Comparison of ENCODE assay signal across 1 cellular context in the genomic region with DNA sequence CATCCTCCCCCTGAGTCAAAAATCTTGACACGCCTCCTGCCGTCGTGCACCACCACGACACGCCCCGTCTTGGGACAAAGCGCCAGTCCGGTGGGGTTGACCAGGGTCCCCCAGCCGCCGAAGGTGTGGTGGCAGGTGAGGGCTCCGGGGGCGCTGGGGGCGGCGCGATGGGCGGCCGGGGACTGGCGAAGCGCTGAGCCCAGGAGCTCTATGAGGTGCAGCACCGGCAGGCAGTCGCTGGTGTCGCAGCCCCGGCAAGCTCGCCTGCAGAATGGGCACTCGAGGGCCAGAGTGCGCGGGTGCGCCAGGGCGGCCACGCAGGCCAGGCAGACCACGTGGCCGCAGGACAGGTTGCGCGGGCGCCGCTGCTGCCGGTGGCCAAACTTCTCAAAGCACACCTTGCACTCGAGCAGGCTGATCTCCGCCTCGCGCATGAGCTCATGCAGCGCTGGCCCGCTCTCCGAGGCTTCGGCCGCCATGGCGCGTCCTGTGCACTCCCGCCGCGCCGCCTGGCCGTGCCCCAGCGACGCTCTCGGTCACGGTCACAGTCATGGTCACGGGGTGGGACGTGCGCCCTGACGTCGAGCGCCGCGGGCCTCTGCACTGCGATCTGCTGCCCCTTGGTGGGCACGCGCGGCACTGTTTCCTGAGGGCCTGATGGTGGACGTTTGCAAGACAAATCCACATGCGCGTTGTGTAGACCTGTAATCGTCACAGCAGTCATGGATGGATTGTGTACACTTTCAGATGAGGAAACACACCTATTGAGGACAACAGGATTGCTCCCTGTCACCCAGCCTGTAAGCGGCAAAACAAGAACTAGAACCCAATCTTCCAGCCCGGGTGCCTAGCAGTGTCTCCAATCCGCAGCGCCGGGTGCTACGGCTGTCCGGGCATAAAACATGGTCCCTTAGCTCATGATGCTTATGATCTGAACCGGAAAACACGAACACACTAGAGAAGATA.
TF ChIP-seq lines count a peak whose summit lies in the region.

A gene (minus strand): TSS at position 550 of the 966 bp plus-strand sequence. CDS start 71 bp downstream, at position 479.

TF ChIP-seq in HepG2, 621 proteins besides CTCF, POLR2A, EP300 and RAD21 (continued from another document and continues in another):
- TF ChIP-seq, protein P1, sequence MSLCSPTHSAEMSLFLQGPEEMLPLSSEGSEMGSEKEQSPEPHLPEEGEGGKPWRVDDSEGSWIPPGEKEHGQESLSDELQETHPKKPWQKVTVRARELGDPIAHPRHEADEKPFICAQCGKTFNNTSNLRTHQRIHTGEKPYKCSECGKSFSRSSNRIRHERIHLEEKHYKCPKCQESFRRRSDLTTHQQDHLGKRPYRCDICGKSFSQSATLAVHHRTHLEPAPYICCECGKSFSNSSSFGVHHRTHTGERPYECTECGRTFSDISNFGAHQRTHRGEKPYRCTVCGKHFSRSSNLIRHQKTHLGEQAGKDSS (CRISPR knock-in tag; IDR thresholded peaks at IDR 0.05; ENCODE audit: borderline replicate concordance, low read depth) = peak; percentile 99
- no peak for TF ChIP-seq PAF1 (CRISPR knock-in tag; IDR thresholded peaks at IDR 0.05)
- TF ChIP-seq, protein P2, sequence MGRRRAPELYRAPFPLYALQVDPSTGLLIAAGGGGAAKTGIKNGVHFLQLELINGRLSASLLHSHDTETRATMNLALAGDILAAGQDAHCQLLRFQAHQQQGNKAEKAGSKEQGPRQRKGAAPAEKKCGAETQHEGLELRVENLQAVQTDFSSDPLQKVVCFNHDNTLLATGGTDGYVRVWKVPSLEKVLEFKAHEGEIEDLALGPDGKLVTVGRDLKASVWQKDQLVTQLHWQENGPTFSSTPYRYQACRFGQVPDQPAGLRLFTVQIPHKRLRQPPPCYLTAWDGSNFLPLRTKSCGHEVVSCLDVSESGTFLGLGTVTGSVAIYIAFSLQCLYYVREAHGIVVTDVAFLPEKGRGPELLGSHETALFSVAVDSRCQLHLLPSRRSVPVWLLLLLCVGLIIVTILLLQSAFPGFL (CRISPR knock-in tag; IDR thresholded peaks at IDR 0.05) = no peak
- TF ChIP-seq ZNF672 (CRISPR knock-in tag; IDR thresholded peaks at IDR 0.05) = no peak
- TF ChIP-seq ZNF619 (CRISPR knock-in tag; IDR thresholded peaks at IDR 0.05) = peak; percentile 98; the same call in 1 of the 2 replicates
- TF ChIP-seq GPN1 (CRISPR knock-in tag; IDR thresholded peaks at IDR 0.05; ENCODE audit: borderline replicate concordance) = no peak
- TF ChIP-seq TAF15 (IDR thresholded peaks at IDR 0.05; ENCODE audit: low read depth, low read length, poor library complexity, severe bottlenecking) = peak; percentile 74
- no peak for TF ChIP-seq TP53 (CRISPR knock-in tag; conservative IDR thresholded peaks at IDR 0.05)
- no peak for TF ChIP-seq SUZ12 (IDR thresholded peaks at IDR 0.05; ENCODE audit: low read depth, low read length)
- no peak for TF ChIP-seq CCAR2 (optimal IDR thresholded peaks at IDR 0.05; ENCODE audit: low read depth, low read length)
- TF ChIP-seq SRY (CRISPR knock-in tag; IDR thresholded peaks at IDR 0.05) = peak; percentile 94
- no peak for TF ChIP-seq NFIB (CRISPR knock-in tag; IDR thresholded peaks at IDR 0.05; ENCODE audit: borderline replicate concordance)
- peak; percentile 68 for TF ChIP-seq NFYC (CRISPR knock-in tag; IDR thresholded peaks at IDR 0.05)
- TF ChIP-seq ZNF343 (CRISPR knock-in tag; IDR thresholded peaks at IDR 0.05) = peak; percentile 98
- no peak for TF ChIP-seq HNF4G (IDR thresholded peaks at IDR 0.05; ENCODE audit: borderline replicate concordance, low read depth, low read length)
- TF ChIP-seq HNF4G (CRISPR knock-in tag; IDR thresholded peaks at IDR 0.05; ENCODE audit: borderline replicate concordance, low read depth) = peak; percentile 72; the same call in 1 of the 2 replicates
- TF ChIP-seq, protein P3, sequence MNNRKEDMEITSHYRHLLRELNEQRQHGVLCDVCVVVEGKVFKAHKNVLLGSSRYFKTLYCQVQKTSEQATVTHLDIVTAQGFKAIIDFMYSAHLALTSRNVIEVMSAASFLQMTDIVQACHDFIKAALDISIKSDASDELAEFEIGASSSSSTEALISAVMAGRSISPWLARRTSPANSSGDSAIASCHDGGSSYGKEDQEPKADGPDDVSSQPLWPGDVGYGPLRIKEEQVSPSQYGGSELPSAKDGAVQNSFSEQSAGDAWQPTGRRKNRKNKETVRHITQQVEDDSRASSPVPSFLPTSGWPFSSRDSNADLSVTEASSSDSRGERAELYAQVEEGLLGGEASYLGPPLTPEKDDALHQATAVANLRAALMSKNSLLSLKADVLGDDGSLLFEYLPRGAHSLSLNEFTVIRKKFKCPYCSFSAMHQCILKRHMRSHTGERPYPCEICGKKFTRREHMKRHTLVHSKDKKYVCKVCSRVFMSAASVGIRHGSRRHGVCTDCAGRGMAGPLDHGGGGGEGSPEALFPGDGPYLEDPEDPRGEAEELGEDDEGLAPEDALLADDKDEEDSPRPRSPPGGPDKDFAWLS (CRISPR knock-in tag; IDR thresholded peaks at IDR 0.05; ENCODE audit: borderline replicate concordance) = no peak
- peak; percentile 96 for TF ChIP-seq NFKBIZ (CRISPR knock-in tag; IDR thresholded peaks at IDR 0.05)
- TF ChIP-seq, protein P4, sequence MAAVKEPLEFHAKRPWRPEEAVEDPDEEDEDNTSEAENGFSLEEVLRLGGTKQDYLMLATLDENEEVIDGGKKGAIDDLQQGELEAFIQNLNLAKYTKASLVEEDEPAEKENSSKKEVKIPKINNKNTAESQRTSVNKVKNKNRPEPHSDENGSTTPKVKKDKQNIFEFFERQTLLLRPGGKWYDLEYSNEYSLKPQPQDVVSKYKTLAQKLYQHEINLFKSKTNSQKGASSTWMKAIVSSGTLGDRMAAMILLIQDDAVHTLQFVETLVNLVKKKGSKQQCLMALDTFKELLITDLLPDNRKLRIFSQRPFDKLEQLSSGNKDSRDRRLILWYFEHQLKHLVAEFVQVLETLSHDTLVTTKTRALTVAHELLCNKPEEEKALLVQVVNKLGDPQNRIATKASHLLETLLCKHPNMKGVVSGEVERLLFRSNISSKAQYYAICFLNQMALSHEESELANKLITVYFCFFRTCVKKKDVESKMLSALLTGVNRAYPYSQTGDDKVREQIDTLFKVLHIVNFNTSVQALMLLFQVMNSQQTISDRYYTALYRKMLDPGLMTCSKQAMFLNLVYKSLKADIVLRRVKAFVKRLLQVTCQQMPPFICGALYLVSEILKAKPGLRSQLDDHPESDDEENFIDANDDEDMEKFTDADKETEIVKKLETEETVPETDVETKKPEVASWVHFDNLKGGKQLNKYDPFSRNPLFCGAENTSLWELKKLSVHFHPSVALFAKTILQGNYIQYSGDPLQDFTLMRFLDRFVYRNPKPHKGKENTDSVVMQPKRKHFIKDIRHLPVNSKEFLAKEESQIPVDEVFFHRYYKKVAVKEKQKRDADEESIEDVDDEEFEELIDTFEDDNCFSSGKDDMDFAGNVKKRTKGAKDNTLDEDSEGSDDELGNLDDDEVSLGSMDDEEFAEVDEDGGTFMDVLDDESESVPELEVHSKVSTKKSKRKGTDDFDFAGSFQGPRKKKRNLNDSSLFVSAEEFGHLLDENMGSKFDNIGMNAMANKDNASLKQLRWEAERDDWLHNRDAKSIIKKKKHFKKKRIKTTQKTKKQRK (IDR thresholded peaks at IDR 0.05; ENCODE audit: low read length) = no peak
- peak; percentile 58; the same call in 1 of the 2 replicates for TF ChIP-seq ZNF296 (CRISPR knock-in tag; conservative IDR thresholded peaks at IDR 0.05)
- no peak for TF ChIP-seq ZNF101 (CRISPR knock-in tag; IDR thresholded peaks at IDR 0.05; ENCODE audit: borderline replicate concordance, low read depth)
- TF ChIP-seq, protein P5, sequence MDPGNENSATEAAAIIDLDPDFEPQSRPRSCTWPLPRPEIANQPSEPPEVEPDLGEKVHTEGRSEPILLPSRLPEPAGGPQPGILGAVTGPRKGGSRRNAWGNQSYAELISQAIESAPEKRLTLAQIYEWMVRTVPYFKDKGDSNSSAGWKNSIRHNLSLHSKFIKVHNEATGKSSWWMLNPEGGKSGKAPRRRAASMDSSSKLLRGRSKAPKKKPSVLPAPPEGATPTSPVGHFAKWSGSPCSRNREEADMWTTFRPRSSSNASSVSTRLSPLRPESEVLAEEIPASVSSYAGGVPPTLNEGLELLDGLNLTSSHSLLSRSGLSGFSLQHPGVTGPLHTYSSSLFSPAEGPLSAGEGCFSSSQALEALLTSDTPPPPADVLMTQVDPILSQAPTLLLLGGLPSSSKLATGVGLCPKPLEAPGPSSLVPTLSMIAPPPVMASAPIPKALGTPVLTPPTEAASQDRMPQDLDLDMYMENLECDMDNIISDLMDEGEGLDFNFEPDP (CRISPR knock-in tag; conservative IDR thresholded peaks at IDR 0.05) = no peak
- TF ChIP-seq, protein P6, sequence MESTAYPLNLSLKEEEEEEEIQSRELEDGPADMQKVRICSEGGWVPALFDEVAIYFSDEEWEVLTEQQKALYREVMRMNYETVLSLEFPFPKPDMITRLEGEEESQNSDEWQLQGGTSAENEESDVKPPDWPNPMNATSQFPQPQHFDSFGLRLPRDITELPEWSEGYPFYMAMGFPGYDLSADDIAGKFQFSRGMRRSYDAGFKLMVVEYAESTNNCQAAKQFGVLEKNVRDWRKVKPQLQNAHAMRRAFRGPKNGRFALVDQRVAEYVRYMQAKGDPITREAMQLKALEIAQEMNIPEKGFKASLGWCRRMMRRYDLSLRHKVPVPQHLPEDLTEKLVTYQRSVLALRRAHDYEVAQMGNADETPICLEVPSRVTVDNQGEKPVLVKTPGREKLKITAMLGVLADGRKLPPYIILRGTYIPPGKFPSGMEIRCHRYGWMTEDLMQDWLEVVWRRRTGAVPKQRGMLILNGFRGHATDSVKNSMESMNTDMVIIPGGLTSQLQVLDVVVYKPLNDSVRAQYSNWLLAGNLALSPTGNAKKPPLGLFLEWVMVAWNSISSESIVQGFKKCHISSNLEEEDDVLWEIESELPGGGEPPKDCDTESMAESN (CRISPR knock-in tag; conservative IDR thresholded peaks at IDR 0.05) = peak; percentile 99
- no peak for TF ChIP-seq LCORL (IDR thresholded peaks at IDR 0.05)
- peak; percentile 95 for TF ChIP-seq LCORL (CRISPR knock-in tag; IDR thresholded peaks at IDR 0.05)
- no peak for TF ChIP-seq ZNF367 (CRISPR knock-in tag; IDR thresholded peaks at IDR 0.05; ENCODE audit: borderline replicate concordance)
- TF ChIP-seq, protein P7, sequence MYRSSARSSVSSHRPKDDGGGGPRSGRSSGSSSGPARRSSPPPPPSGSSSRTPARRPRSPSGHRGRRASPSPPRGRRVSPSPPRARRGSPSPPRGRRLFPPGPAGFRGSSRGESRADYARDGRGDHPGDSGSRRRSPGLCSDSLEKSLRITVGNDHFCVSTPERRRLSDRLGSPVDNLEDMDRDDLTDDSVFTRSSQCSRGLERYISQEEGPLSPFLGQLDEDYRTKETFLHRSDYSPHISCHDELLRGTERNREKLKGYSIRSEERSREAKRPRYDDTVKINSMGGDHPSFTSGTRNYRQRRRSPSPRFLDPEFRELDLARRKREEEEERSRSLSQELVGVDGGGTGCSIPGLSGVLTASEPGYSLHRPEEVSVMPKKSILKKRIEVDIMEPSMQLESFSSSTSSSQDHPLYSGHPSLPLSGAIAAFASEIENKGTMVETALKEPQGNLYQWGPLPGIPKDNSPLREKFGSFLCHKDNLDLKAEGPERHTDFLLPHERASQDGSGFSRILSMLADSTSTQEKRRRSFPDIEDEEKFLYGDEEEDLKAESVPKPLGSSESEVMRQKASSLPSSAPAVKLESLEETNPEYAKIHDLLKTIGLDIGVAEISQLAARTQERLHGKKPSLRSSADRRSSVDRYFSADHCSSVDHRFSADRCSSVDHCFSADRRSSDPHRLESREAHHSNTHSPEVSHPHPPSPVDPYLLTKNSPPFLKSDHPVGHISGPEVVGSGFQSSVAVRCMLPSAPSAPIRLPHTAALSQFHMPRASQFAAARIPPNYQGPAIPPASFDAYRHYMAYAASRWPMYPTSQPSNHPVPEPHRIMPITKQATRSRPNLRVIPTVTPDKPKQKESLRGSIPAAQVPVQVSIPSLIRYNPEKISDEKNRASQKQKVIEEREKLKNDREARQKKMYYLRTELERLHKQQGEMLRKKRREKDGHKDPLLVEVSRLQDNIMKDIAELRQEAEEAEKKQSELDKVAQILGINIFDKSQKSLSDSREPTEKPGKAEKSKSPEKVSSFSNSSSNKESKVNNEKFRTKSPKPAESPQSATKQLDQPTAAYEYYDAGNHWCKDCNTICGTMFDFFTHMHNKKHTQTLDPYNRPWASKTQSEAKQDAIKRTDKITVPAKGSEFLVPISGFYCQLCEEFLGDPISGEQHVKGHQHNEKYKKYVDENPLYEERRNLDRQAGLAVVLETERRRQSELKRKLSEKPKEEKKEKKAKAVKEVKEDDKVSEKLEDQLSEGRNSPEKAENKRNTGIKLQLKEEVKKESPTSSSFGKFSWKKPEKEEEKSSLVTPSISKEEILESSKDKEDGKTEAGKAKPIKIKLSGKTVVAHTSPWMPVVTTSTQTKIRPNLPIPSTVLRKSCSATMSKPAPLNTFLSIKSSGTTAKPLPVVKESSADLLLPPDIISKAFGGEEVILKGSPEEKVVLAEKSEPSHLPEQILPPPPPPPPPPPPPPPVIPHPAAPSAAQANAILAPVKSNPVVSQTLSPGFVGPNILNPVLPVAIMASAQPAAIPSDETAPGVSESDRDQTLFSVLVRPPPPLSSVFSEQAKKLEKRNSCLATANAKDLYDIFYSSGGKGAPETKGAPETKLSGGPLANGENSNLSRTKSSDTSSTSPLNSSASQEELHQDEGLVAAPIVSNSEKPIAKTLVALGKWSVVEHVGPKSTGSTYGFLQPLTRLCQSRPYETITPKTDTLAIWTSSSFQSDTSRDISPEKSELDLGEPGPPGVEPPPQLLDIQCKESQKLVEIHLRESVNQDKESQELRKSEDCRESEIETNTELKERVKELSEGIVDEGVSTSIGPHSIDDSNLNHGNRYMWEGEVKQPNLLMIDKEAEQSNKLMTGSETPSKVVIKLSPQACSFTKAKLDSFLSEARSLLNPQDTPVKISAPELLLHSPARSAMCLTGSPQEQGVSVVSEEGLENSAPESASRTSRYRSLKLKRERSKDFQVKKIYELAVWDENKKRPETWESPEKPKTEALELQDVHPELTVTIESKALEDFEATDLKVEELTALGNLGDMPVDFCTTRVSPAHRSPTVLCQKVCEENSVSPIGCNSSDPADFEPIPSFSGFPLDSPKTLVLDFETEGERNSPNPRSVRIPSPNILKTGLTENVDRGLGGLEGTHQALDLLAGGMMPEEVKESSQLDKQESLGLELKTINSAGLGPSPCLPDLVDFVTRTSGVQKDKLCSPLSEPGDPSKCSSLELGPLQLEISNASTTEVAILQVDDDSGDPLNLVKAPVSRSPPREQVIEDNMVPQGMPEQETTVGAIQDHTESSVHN (CRISPR knock-in tag; IDR thresholded peaks at IDR 0.05) = peak; percentile 94; the same call in 1 of the 2 replicates
- TF ChIP-seq, protein P8, sequence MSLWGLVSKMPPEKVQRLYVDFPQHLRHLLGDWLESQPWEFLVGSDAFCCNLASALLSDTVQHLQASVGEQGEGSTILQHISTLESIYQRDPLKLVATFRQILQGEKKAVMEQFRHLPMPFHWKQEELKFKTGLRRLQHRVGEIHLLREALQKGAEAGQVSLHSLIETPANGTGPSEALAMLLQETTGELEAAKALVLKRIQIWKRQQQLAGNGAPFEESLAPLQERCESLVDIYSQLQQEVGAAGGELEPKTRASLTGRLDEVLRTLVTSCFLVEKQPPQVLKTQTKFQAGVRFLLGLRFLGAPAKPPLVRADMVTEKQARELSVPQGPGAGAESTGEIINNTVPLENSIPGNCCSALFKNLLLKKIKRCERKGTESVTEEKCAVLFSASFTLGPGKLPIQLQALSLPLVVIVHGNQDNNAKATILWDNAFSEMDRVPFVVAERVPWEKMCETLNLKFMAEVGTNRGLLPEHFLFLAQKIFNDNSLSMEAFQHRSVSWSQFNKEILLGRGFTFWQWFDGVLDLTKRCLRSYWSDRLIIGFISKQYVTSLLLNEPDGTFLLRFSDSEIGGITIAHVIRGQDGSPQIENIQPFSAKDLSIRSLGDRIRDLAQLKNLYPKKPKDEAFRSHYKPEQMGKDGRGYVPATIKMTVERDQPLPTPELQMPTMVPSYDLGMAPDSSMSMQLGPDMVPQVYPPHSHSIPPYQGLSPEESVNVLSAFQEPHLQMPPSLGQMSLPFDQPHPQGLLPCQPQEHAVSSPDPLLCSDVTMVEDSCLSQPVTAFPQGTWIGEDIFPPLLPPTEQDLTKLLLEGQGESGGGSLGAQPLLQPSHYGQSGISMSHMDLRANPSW (CRISPR knock-in tag; IDR thresholded peaks at IDR 0.05; ENCODE audit: borderline replicate concordance) = peak; percentile 68; the same call in 1 of the 2 replicates
- TF ChIP-seq NR1H2 (CRISPR knock-in tag; IDR thresholded peaks at IDR 0.05; ENCODE audit: borderline replicate concordance, low read depth) = peak; percentile 99; the same call in 1 of the 2 replicates
